Comparison of ENCODE assay signal across 7 cellular contexts in the genomic region with DNA sequence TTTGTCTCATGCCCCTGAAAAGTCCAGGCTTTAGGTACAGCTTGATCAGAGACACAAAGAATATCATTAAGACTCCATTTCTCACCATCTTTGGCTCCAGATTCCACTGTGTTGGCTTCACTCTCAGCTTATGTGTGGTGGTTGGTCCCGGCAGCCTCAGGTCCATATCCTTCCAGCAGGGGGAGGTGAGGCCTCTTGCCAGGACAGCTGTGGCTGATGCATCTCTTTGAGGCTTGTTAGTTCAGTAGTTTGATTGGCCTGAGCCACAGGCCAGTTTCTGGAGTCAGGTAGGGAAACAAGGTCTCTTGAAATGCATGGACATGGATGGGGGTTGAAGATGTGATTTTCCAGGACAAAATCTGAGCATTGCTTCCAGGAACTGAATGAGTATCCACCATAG.
DNase-seq lines count a peak whose midpoint lies in the region; ATAC-seq and TF ChIP-seq lines count a peak whose summit lies in the region.

No MANE protein-coding gene starts in this region.

- no peaks in the 10 kb centered on the region for H3K27me3 ChIP-seq in left ventricle myocardium inferior (ENCODE audit: low read depth)
- H3K27me3 ChIP-seq in uterus = no peaks in the 10 kb centered on the region

- H3K9me3 ChIP-seq in left ventricle myocardium inferior (replicated peaks) (no peaks in the 10 kb centered on the region), uterus (no peaks in the 10 kb centered on the region)

- no peak for TF ChIP-seq POLR2A in uterus (IDR thresholded peaks at IDR 0.05)

- peak overlapping the region; percentile 86 for H3K27ac ChIP-seq in left ventricle myocardium inferior (replicated peaks)
- H3K27ac ChIP-seq in uterus = peak overlapping the region; percentile 18 to 79

- in situ Hi-C loops in SK-MEL-5 (cut with HindIII; ENCODE audit: low pct_unique_long_range_greater_than_20kb, low sequenced_read_pairs) = no loop called here

- DNase-seq in SK-MEL-5 (ENCODE audit: low read depth, low spot score) (peak; percentile 76), left ventricle myocardium inferior (peak; percentile 63), uterus (peak; percentile 59 to 63), NCI-H1436 (lab: John Stamatoyannopoulos, UW) (no peak)

- H3K36me3 ChIP-seq in left ventricle myocardium inferior (no peaks in the 10 kb centered on the region), uterus (no peaks in the 10 kb centered on the region)

- peak; percentile 90 for ATAC-seq in GM18511 (IDR thresholded peaks at IDR 0.05; ENCODE audit: unreplicated experiment)
- peak; percentile 88 for ATAC-seq in HG02642 (IDR thresholded peaks at IDR 0.05; ENCODE audit: poor library complexity, unreplicated experiment)
- ATAC-seq in HG03460 (IDR thresholded peaks at IDR 0.05; ENCODE audit: unreplicated experiment) = no peak

- intact Hi-C loops in left ventricle myocardium inferior (cut with micrococcal nuclease) = no loop called here
- intact Hi-C loops in uterus (cut with DNase I; ENCODE audit: low total_unique reads) = no loop called here

- H3K4me3 ChIP-seq in left ventricle myocardium inferior (no peak overlapping the region), uterus (no peak overlapping the region)

- peaks cover 19% of the 10 kb centered on the region for H3K4me1 ChIP-seq in left ventricle myocardium inferior
- no peaks in the 10 kb centered on the region for H3K4me1 ChIP-seq in uterus

- TF ChIP-seq CTCF in left ventricle myocardium inferior (IDR thresholded peaks at IDR 0.05; ENCODE audit: borderline replicate concordance) (peak; percentile 72), uterus (IDR thresholded peaks at IDR 0.05) (peak in 3 of 4 experiments; percentile 14 to 50 (median 32))
